ENCODE assay signal across 8 cellular contexts in the genomic region with DNA sequence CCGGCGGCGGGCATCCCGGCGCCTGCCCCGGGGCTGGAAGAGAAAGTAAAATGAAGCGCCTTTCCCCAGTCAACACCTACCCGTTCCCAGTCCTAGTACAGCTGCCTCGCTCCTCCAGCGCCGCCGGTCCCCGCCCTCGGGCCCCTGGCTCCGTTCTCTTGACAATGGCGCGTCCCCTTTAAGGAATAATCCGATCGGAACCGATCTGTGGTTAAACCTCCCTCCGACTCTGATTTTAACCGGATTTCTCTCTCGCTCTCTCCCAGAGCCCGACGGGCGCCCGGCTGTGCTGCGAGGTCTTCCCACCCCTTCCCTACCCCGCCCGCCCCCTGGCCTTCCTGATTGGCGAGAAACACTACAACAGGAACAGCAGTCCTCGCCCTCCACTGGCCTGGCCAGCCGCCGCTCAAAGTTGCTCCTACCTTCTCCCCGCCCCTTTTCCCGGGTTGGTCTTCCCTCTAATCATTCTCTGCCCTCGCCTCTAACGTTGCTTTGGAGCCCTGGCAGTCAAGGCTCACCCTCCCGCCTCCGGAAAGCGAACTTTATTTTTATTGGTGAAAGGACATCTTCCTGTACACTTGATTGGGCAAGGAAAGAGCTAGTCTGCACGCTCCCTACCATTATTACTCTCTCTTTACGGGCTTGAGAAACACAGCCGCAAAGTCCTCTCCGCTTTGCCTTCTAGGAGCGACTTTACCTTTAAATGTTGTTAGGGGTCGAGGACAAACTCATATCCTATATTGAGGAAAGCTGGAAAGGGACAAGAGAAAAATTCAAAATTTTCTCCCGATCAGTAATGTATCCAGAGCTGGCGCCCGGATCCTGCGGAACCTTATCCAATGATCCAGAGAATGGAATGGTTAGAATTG. TPM values are rescaled to one million over a fixed set of nuclear protein-coding genes. Genes with fewer than 3 reads are reported as not detected.
DNase-seq lines count a peak whose midpoint lies in the region; ATAC-seq and TF ChIP-seq lines count a peak whose summit lies in the region.

TSS of gene FRYL (minus strand) at position 282 of the 869 bp plus-strand sequence. CDS start 145,869 bp downstream, outside the sequence.

- peak within 1 kb of the TSS; percentile 94 for H2AFZ ChIP-seq in PC-9

- DNase-seq in DMS153 (lab: John Stamatoyannopoulos, UW) (peak; percentile 94), PC-9 (peak; percentile 98), epithelial cell of prostate (ENCODE audit: low read depth, low spot score) (peak; percentile 98), mucosa of descending colon (peak; percentile 98 to 100 (median 100))
- peak; percentile 99 for DNase-seq in Jurkat, Clone E6-1 (ENCODE audit: low read depth, low spot score)
- DNase-seq in activated T-cell treated with anti-CD3 and anti-CD28 coated beads, Interleukin-2, amount 50 U/mL, for 1 hour: peak; percentile 93
- peak; percentile 91 to 97 for DNase-seq in stimulated activated CD8-positive, alpha-beta memory T cell treated with anti-CD3 and anti-CD28 coated beads, Interleukin-4, amount 100 ng/mL, for 4 hours (ENCODE audit: low read depth in 2 of 2, low spot score in 1 of 2)

- intact Hi-C loops in PC-9 (cut with micrococcal nuclease; ENCODE audit: unreplicated experiment) (loop anchor here (1.0 to 5.0 kb wide), 8 partner anchors 51 to 651 kb away; partner anchors contain the start of genes OCIAD1 and OCIAD2), mucosa of descending colon (cut with DNase I, micrococcal nuclease) (no loop called here)

- H3K27ac ChIP-seq in PC-9: peak within 1 kb of the TSS; percentile 75
- peak within 1 kb of the TSS; percentile 94 for H3K27ac ChIP-seq in epithelial cell of prostate

- peak within 1 kb of the TSS; percentile 87 for H3K4me3 ChIP-seq in Jurkat, Clone E6-1 (ENCODE audit: low read length)
- H3K4me3 ChIP-seq in PC-9: peak within 1 kb of the TSS; percentile 97
- H3K4me3 ChIP-seq in mucosa of descending colon: peak within 1 kb of the TSS; percentile 99

- H3K36me3 ChIP-seq in PC-9 (ENCODE audit: low read depth) (no peaks in the 10 kb centered on the region), mucosa of descending colon (ENCODE audit: low read depth) (no peaks in the 10 kb centered on the region)

- H3K27me3 ChIP-seq in PC-9 (ENCODE audit: insufficient read depth, low read depth): no peaks in the 10 kb centered on the region

- H3F3A ChIP-seq in PC-9 (ENCODE audit: insufficient read depth, low read depth): peaks cover 14% of the 10 kb centered on the region; the same call in 1 of the 2 replicates

- no peak for TF ChIP-seq CTCF in PC-9 (conservative IDR thresholded peaks at IDR 0.05)
- no peak for TF ChIP-seq CTCF in mucosa of descending colon (IDR thresholded peaks at IDR 0.05)

- POLR2A ChIA-PET in PC-9 (lab: Charles Lee; ENCODE audit: unreplicated experiment): interaction anchor here (0.6 to 0.9 kb wide), 9 partner anchors 21 to 202 kb away, joined by 3 to 10 read pairs (median 5); no protein-coding TSS in a partner anchor

- peaks cover 12% of the 10 kb centered on the region; the same call in 1 of the 2 replicates for H4K20me1 ChIP-seq in PC-9 (ENCODE audit: insufficient read depth)

- no peaks in the 10 kb centered on the region for H3K9me2 ChIP-seq in PC-9 (ENCODE audit: insufficient read depth)

- ATAC-seq in GM21619 (IDR thresholded peaks at IDR 0.05; ENCODE audit: unreplicated experiment) (peak; percentile 86), mucosa of descending colon (peak; percentile 91)

- CTCF ChIA-PET in PC-9 (lab: Charles Lee): interaction anchor here (1.5 kb wide), 1 partner anchor 202 kb away, joined by 3 read pairs; no protein-coding TSS in a partner anchor

- H3K4me1 ChIP-seq in PC-9 (replicated peaks; ENCODE audit: insufficient read depth) (peaks cover 25% of the 10 kb centered on the region), mucosa of descending colon (ENCODE audit: low read depth) (peaks cover 26% of the 10 kb centered on the region)

- H3K4me2 ChIP-seq in PC-9: peak within 1 kb of the TSS; percentile 88

- H3K79me2 ChIP-seq in PC-9 (ENCODE audit: low read depth): peaks cover 41% of the 10 kb centered on the region

- no TSS peak for BruUV-seq in PC-9 (replicated peaks; lab: Mats Ljungman, UMichigan)

- no peaks in the 10 kb centered on the region for H3K9me3 ChIP-seq in PC-9 (ENCODE audit: insufficient read depth, low read depth)
- H3K9me3 ChIP-seq in mucosa of descending colon: no peaks in the 10 kb centered on the region

RNA-seq across cellular contexts. Expression of gene FRYL, which starts in this region (rescaled TPM):
- polyA plus RNA-seq in Jurkat, Clone E6-1 (2012; ENCODE audit: insufficient read depth, insufficient read length): 41.2 TPM
- 43.5 and 53.9 TPM in 2 replicates for total RNA-seq in PC-9 (2021)
- total RNA-seq in mucosa of descending colon: 100 to 1,000 TPM; 205 to 416 (median 330) TPM

Comparison
In these comparisons a context has a peak if more than half of its experiments do, and no peak if none do; other contexts are left out.
1. Peak in every context shown above with its lines: DNase-seq, ATAC-seq, H3K4me3 ChIP-seq and H3K27ac ChIP-seq.